In the genomic region with DNA sequence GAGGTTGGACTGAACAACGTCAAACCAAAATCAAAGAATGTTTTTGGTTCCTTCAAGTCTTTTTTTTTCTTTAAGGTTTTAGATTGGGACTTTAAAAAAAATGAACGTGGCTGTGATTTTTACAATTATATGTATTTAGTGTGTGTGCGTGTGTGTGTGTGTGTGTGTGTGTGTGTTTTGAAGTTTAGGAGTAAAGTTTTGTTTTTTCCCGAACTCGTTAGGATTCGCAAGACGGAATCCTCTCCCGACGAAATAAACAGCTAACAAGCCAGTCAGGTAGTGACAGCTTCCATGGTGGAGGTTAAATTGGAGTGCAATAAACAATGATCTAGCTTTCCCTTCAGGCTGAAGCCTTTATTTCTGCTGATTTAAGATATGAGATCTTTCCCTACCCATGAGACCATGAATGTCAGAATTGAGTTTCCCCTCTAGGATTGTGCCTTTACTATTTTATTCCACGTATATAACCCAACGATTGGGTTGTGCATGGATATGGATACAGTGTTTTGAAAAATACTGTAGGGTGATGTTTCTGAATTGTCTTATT, we compare ENCODE assay signal across 8 cellular contexts. TPM values are rescaled to one million over a fixed set of nuclear protein-coding genes. Genes with fewer than 3 reads are reported as not detected.
DNase-seq lines count a peak whose midpoint lies in the region; ATAC-seq, FAIRE-seq and TF ChIP-seq lines count a peak whose summit lies in the region.

No MANE protein-coding gene starts in this region.

- peak; percentile 60 for FAIRE-seq in GM12891 (lab: Jason Lieb, UNC)

- no peaks in the 10 kb centered on the region; the same call in 1 of the 2 replicates for H3F3A ChIP-seq in PC-9 (ENCODE audit: insufficient read depth, low read depth)
- peaks cover 16% of the 10 kb centered on the region for H3F3A ChIP-seq in neural progenitor cell (ENCODE audit: low read depth)

- peaks cover 18% of the 10 kb centered on the region for H3K36me3 Mint-ChIP-seq in neural progenitor cell

- TF ChIP-seq CTCF in PC-9 (conservative IDR thresholded peaks at IDR 0.05), result no peak
- no peak for TF ChIP-seq CTCF in neural progenitor cell (IDR thresholded peaks at IDR 0.05)

- CTCF ChIA-PET in PC-9 (lab: Charles Lee), result interaction anchor here (0.7 kb wide), 1 partner anchor 662 kb away, joined by 3 read pairs; no protein-coding TSS in a partner anchor

- H3K4me3 ChIP-seq in PC-9, result peak overlapping the region; percentile 79
- H3K4me3 ChIP-seq in endocrine pancreas (ENCODE audit: control insufficient read depth, insufficient read depth, low read length), result peak overlapping the region; percentile 91
- H3K4me3 ChIP-seq in neural progenitor cell, result peak overlapping the region; percentile 99

- no peaks in the 10 kb centered on the region for H4K20me1 ChIP-seq in PC-9 (ENCODE audit: insufficient read depth)
- H4K20me1 ChIP-seq in neural progenitor cell (ENCODE audit: low read depth), result peaks cover 38% of the 10 kb centered on the region

- H3K79me2 ChIP-seq in PC-9 (ENCODE audit: low read depth) (peaks cover 44% of the 10 kb centered on the region), neural progenitor cell (ENCODE audit: low read depth) (peaks cover 75% of the 10 kb centered on the region)

- H3K9me3 Mint-ChIP-seq in neural progenitor cell, result peaks cover 9% of the 10 kb centered on the region

- no peaks in the 10 kb centered on the region for H3K9me2 ChIP-seq in PC-9 (ENCODE audit: insufficient read depth)

- no peak for DNase-seq in GM12891 (ENCODE audit: insufficient read length, low spot score)
- no peak for DNase-seq in PC-9
- peak; percentile 31 for DNase-seq in neural progenitor cell (ENCODE audit: low spot score)
- DNase-seq in NCI-H2081 treated with DMSO at 0.1 percent for 48 hours (lab: John Stamatoyannopoulos, UW), result no peak
- no peak for DNase-seq in CD1c-positive myeloid dendritic cell (ENCODE audit: extremely low spot score)
- no peak for DNase-seq in cortex of kidney (lab: John Stamatoyannopoulos, UW)

- peak overlapping the region; percentile 80 for H2AFZ ChIP-seq in PC-9
- peak overlapping the region; percentile 89 for H2AFZ ChIP-seq in neural progenitor cell (replicated peaks)

- H3K4me3 Mint-ChIP-seq in neural progenitor cell, result peak overlapping the region; percentile 99

- H3K27ac Mint-ChIP-seq in neural progenitor cell, result peak overlapping the region; percentile 99

- H3K4me1 Mint-ChIP-seq in neural progenitor cell, result peaks cover 48% of the 10 kb centered on the region

- ATAC-seq in GM19467 (IDR thresholded peaks at IDR 0.05; ENCODE audit: unreplicated experiment), result no peak

- H3K36me3 ChIP-seq in PC-9 (ENCODE audit: low read depth) (no peaks in the 10 kb centered on the region), endocrine pancreas (ENCODE audit: control insufficient read depth, insufficient read depth, low read length) (no peaks in the 10 kb centered on the region), neural progenitor cell (peaks cover under 1% of the 10 kb centered on the region)

- H3K27me3 ChIP-seq in PC-9 (ENCODE audit: insufficient read depth, low read depth) (no peaks in the 10 kb centered on the region), endocrine pancreas (ENCODE audit: control insufficient read depth, insufficient read depth, low read length) (no peaks in the 10 kb centered on the region), neural progenitor cell (no peaks in the 10 kb centered on the region)

- POLR2A ChIA-PET in PC-9 (lab: Charles Lee; ENCODE audit: unreplicated experiment), result interaction anchor here (0.6 to 0.7 kb wide), 2 partner anchors 361 to 636 kb away, joined by 4 read pairs; no protein-coding TSS in a partner anchor

- TSS peak; percentile 44 for BruUV-seq in PC-9 (replicated peaks; lab: Mats Ljungman, UMichigan)

- intact Hi-C loops in PC-9 (cut with micrococcal nuclease; ENCODE audit: unreplicated experiment), result loop anchor here (1.0 to 10.0 kb wide), 5 partner anchors 69 to 376 kb away; a partner anchor contains a TSS

- H3K4me2 ChIP-seq in PC-9, result peak overlapping the region; percentile 77
- H3K4me2 ChIP-seq in neural progenitor cell, result peak overlapping the region; percentile 92

- H3K27ac ChIP-seq in PC-9, result no peak overlapping the region
- H3K27ac ChIP-seq in neural progenitor cell, result peak overlapping the region; percentile 95

- H3K9ac ChIP-seq in endocrine pancreas (ENCODE audit: control insufficient read depth, insufficient read depth, low read length), result no peak overlapping the region
- peak overlapping the region; percentile 83 for H3K9ac ChIP-seq in neural progenitor cell

- H3K27me3 Mint-ChIP-seq in neural progenitor cell (ENCODE audit: insufficient read depth, low read depth), result peaks cover 5% of the 10 kb centered on the region

- no peak for TF ChIP-seq POLR2A in GM12891 (IDR thresholded peaks at IDR 0.05; ENCODE audit: low read depth, low read length)

- no peaks in the 10 kb centered on the region for H3K9me3 ChIP-seq in PC-9 (ENCODE audit: insufficient read depth, low read depth)
- no peaks in the 10 kb centered on the region for H3K9me3 ChIP-seq in endocrine pancreas (ENCODE audit: control insufficient read depth, low read length)
- no peaks in the 10 kb centered on the region for H3K9me3 ChIP-seq in neural progenitor cell (ENCODE audit: low read depth)

- H3K4me1 ChIP-seq in PC-9 (replicated peaks; ENCODE audit: insufficient read depth) (peaks cover 21% of the 10 kb centered on the region), endocrine pancreas (ENCODE audit: control insufficient read depth, insufficient read depth, low read length) (peaks cover 24% of the 10 kb centered on the region), neural progenitor cell (peaks cover 28% of the 10 kb centered on the region)

TF ChIP-seq in GM12891, 5 proteins besides CTCF, POLR2A, EP300 and RAD21:
- TF ChIP-seq POLR2AphosphoS5 (IDR thresholded peaks at IDR 0.05; ENCODE audit: low read depth, low read length) (no peak), PAX5 (IDR thresholded peaks at IDR 0.05; ENCODE audit: insufficient read depth, low read length, severe bottlenecking) (no peak), POU2F2 (IDR thresholded peaks at IDR 0.05; ENCODE audit: low read depth, low read length) (no peak), TAF1 (IDR thresholded peaks at IDR 0.05; ENCODE audit: low read depth, low read length) (no peak), SPI1 (IDR thresholded peaks at IDR 0.05; ENCODE audit: low read depth, low read length) (no peak)
TF ChIP-seq in GM12891: peak in this region for 0.

RNA-seq across cellular contexts. Expression of a gene that starts 1.2 kb away (rescaled TPM):
- polyA plus RNA-seq in GM12891 (2012; ENCODE audit: low read depth, missing spikeins), result 2.4 TPM
- total RNA-seq in PC-9 (2021) (19.5 and 19.8 TPM in 2 replicates), neural progenitor cell (ENCODE audit: low replicate concordance) (29.8 and 31.4 TPM in 2 replicates)
